In the genomic region with DNA sequence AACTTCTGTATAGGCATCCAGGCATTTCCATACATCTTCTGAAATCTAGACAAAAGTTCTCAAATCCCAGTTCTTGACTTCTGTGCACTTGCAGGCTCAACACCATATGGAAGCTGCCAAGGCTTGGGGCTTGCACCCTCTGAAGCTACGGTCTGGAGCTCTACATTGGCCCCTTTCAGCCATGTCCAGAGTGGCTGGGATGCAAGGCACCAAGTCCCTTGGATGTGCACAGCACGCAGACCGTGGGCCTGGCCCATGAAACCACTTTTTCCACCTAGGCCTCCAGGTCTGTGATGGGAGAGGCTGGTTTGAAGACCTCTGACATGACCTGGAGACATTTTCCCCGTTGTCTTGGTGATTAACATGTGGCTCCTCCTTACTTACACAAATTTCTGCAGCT, we compare ENCODE assay signal across 22 cellular contexts.
"Had no signal": no experiment of that assay in that cellular context is flagged by ENCODE, and none has a peak within 500 bp of the region (broad histone marks: within the 10 kb centered on the region; RNA-seq: fewer than 3 reads in every experiment).

No MANE protein-coding gene starts in this region.

- DNase-seq: colonic mucosa; cortex of kidney; dermis blood vessel endothelial cell; dorsolateral prefrontal cortex; effector CD4-positive, alpha-beta T cell; effector CD8-positive, alpha-beta T cell; effector memory CD4-positive, alpha-beta T cell; effector memory CD8-positive, alpha-beta T cell; endodermal cell; erythroblast; esophagus squamous epithelium; foreskin fibroblast; foreskin keratinocyte; foreskin melanocyte; gastrocnemius medialis; glutamatergic neuron; head of caudate nucleus; heart left ventricle; heart right ventricle had no signal

- ATAC-seq: effector memory CD8-positive, alpha-beta T cell; esophagus mucosa; foreskin keratinocyte; gastrocnemius medialis; gastroesophageal sphincter; heart left ventricle; heart right ventricle had no signal

- H3K27ac Mint-ChIP-seq: dendritic cell treated with granulocyte-macrophage colony-stimulating factor and Interleukin-4, amounts not matched to agents 40 ng/mL and 50 ng/mL, for 4 days; effector memory CD8-positive, alpha-beta T cell; endodermal cell had no signal
